1 cellular context compared by ENCODE assay signal in the genomic region with DNA sequence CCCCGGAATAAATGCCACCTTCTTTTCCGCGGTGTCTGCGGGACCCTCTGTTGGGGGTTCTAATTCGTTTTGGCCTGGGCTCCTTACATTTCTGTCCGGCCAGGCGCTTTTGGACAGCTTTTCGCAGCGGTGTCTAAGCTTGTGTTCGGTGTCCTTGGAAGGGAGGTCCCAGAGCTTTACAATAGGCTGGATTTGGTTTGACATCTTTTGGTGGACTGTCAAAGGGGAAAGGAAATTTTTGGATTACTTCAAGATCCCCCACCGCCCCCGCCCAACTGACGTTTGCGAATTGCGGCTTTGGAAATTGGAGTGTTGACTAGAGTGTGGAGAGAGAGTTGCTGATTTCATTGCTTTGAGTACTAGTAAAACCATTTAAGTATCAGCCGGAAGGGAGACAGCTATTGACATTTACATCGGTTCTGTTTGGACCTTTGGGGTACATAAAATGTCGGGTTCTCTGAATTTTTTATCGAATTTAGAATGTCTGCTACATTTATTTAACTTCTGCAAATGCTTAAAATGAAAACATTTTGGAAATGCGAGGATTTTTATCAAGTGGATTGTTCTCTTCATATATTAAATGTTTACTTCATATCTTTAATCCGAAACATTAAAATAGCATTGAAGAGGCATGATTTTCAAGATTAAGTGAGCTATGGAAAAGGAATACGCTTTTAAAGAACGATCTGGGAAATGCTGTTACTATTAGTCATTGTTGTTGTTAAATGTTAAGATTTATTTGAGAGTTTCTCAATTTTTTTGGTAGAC.
TF ChIP-seq lines count a peak whose summit lies in the region.

No MANE protein-coding gene starts in this region.

TF ChIP-seq in WTC11, 78 proteins besides CTCF, POLR2A, EP300 and RAD21 (continued from another document):
- TF ChIP-seq, protein P1, sequence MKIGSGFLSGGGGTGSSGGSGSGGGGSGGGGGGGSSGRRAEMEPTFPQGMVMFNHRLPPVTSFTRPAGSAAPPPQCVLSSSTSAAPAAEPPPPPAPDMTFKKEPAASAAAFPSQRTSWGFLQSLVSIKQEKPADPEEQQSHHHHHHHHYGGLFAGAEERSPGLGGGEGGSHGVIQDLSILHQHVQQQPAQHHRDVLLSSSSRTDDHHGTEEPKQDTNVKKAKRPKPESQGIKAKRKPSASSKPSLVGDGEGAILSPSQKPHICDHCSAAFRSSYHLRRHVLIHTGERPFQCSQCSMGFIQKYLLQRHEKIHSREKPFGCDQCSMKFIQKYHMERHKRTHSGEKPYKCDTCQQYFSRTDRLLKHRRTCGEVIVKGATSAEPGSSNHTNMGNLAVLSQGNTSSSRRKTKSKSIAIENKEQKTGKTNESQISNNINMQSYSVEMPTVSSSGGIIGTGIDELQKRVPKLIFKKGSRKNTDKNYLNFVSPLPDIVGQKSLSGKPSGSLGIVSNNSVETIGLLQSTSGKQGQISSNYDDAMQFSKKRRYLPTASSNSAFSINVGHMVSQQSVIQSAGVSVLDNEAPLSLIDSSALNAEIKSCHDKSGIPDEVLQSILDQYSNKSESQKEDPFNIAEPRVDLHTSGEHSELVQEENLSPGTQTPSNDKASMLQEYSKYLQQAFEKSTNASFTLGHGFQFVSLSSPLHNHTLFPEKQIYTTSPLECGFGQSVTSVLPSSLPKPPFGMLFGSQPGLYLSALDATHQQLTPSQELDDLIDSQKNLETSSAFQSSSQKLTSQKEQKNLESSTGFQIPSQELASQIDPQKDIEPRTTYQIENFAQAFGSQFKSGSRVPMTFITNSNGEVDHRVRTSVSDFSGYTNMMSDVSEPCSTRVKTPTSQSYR (CRISPR knock-in tag; IDR thresholded peaks at IDR 0.05): no peak
- TF ChIP-seq ZNF138 (CRISPR knock-in tag; conservative IDR thresholded peaks at IDR 0.05): no peak
